ENCODE assay signal across 11 cellular contexts in the genomic region with DNA sequence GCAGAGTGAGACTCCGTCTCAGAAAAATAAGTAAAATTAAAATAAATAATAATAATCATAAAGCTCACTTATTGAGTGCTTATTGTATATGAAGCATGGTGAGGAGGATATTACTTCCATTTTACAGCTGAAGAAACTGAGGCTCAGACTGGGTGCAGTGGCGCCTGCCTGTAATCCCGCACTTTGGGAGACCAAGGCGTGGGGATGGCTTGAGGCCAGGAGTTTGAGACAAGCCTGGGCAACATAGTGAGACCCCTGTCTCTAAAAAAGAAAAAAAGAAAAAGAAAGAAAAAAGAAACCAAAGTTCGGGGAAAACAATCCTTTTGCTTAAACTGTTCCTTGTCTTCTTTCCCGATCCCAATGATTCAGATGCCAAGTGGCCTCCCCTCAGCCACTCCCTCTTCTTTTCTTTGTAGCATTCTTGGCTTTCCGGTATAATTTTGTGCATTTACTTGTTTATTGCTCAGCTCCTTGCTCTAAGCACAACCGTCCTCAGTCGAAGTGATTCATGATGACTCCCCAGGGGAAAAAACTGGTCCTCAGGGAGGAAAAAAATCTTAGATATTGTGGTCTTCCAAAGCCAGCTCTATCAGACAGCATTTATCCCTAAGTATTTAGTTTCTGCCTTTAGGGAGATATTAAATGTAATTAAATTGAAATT. TPM values are rescaled to one million over a fixed set of nuclear protein-coding genes. Genes with fewer than 3 reads are reported as not detected.
DNase-seq lines count a peak whose midpoint lies in the region; ATAC-seq, FAIRE-seq and TF ChIP-seq lines count a peak whose summit lies in the region.
"Had no signal": no experiment of that assay in that cellular context is flagged by ENCODE, and none has a peak within 500 bp of the region (broad histone marks: within the 10 kb centered on the region; RNA-seq: fewer than 3 reads in every experiment).

No MANE protein-coding gene starts in this region.

- H3K9ac ChIP-seq in kidney (ENCODE audit: low read length in 2 of 2), result no peak overlapping the region

- in situ Hi-C loops in brain microvascular endothelial cell (cut with HindIII; ENCODE audit: low pct_ligation_motif_present, low sequenced_read_pairs), result no loop called here

- no peak for FAIRE-seq in kidney (lab: Jason Lieb, UNC)

- peaks cover 13% of the 10 kb centered on the region for H3K27me3 Mint-ChIP-seq in HFFc6 (ENCODE audit: insufficient read depth)
- H3K27me3 Mint-ChIP-seq: activated naive CD4-positive, alpha-beta T cell treated with anti-CD3 and anti-CD28 coated beads, Interleukin-2, amount 50 U/mL, for 24 hours had no signal

- H3K4me3 ChIP-seq in brain microvascular endothelial cell (ENCODE audit: low read depth, low read length) (no peak overlapping the region), left lung (no peak overlapping the region), kidney (ENCODE audit: low read length in 2 of 2) (no peak overlapping the region)

- DNase-seq in A172 (ENCODE audit: low spot score) (peak; percentile 90), HFFc6 (peak; percentile 97), brain microvascular endothelial cell (peak; percentile 74), left lung (no peak), kidney (no peak), NCI-H2107 treated with DMSO at 0.1 percent for 48 hours (lab: John Stamatoyannopoulos, UW; ENCODE audit: unreplicated experiment) (no peak)

- H3K27me3 ChIP-seq in brain microvascular endothelial cell (replicated peaks), result no peaks in the 10 kb centered on the region
- H3K27me3 ChIP-seq in left lung, result no peaks in the 10 kb centered on the region
- H3K27me3 ChIP-seq: heart right ventricle, ovary had no signal

- TF ChIP-seq CTCF in HFFc6 (IDR thresholded peaks at IDR 0.05) (no peak), brain microvascular endothelial cell (IDR thresholded peaks at IDR 0.05; ENCODE audit: low read depth, low read length, missing control alignments) (no peak), left lung (IDR thresholded peaks at IDR 0.05) (no peak), kidney (IDR thresholded peaks at IDR 0.05; ENCODE audit: borderline replicate concordance, extremely low read depth, insufficient read depth) (no peak)

- intact Hi-C loops in left lung (cut with DNase I), result no loop called here
- intact Hi-C loops in kidney (cut with DNase I), result no loop called here

- H3K4me1 Mint-ChIP-seq in HFFc6 (ENCODE audit: low read depth), result peaks cover 24% of the 10 kb centered on the region

- ATAC-seq in left lung (peak; percentile 3), GM19452 (IDR thresholded peaks at IDR 0.05; ENCODE audit: unreplicated experiment) (no peak), GM18858 (IDR thresholded peaks at IDR 0.05; ENCODE audit: unreplicated experiment) (no peak)

- H3K27ac Mint-ChIP-seq in HFFc6, result peak overlapping the region; percentile 88

- peaks cover 18% of the 10 kb centered on the region for H3K36me3 Mint-ChIP-seq in HFFc6 (ENCODE audit: low read depth)

- H3K27ac ChIP-seq in brain microvascular endothelial cell (peak overlapping the region; percentile 10), left lung (peak overlapping the region in 1 of 2 donors; percentile 79), kidney (ENCODE audit: low read depth in 2 of 2, low read length in 2 of 2) (no peak overlapping the region)

- no peaks in the 10 kb centered on the region for H3K9me3 Mint-ChIP-seq in HFFc6
- H3K9me3 Mint-ChIP-seq: activated naive CD4-positive, alpha-beta T cell treated with anti-CD3 and anti-CD28 coated beads, Interleukin-2, amount 50 U/mL, for 24 hours had no signal

- H3K4me1 ChIP-seq in left lung, result peaks cover 19 to 53% of the 10 kb centered on the region in 2 donors
- peaks cover 0 to 9% of the 10 kb centered on the region in 2 donors for H3K4me1 ChIP-seq in kidney (ENCODE audit: control insufficient read depth in 1 of 2, insufficient read depth in 1 of 2, low read depth in 1 of 2, low read length in 2 of 2)

- H3K9me3 ChIP-seq in left lung (no peaks in the 10 kb centered on the region), kidney (ENCODE audit: control insufficient read depth in 1 of 2, low read length in 2 of 2) (no peaks in the 10 kb centered on the region)
- H3K9me3 ChIP-seq: heart right ventricle, ovary had no signal

- peaks cover 25% of the 10 kb centered on the region for H3K36me3 ChIP-seq in brain microvascular endothelial cell (replicated peaks)
- peaks cover 0 to 32% of the 10 kb centered on the region in 2 donors for H3K36me3 ChIP-seq in left lung
- peaks cover 0 to 17% of the 10 kb centered on the region in 2 donors for H3K36me3 ChIP-seq in kidney (ENCODE audit: control insufficient read depth in 1 of 2, insufficient read depth in 2 of 2, low read length in 2 of 2)
- H3K36me3 ChIP-seq: ovary had no signal

- peak overlapping the region; percentile 84 for H3K4me3 Mint-ChIP-seq in HFFc6

RNA-seq across cellular contexts. Expression of gene EIF3G, which starts 1.0 kb away (rescaled TPM):
- total RNA-seq in A172 (2014; rRNA removed; shearing (Covaris generic)), result 305 and 379 TPM in 2 replicates
- 100 to 1,000 TPM; 261 to 303 (median 279) TPM for total RNA-seq in HFFc6 (2021; fragmentation: NEBNext Ultra II Directional; extraction: Animal tissue kit (Norgen Biotek cat#: 25700))
- 100 to 1,000 TPM; 162 to 166 TPM for total RNA-seq in left lung
- 172 TPM for total RNA-seq in kidney
- 212 TPM for polyA plus RNA-seq in kidney (ENCODE audit: insufficient read depth, low read depth, low replicate concordance)

RNA-seq across cellular contexts. Expression of gene P2RY11, which starts 9.2 kb away (rescaled TPM):
- total RNA-seq in A172 (2014; rRNA removed; shearing (Covaris generic)), result 1.5 and 2.9 TPM in 2 replicates
- total RNA-seq in HFFc6 (2021; fragmentation: NEBNext Ultra II Directional; extraction: Animal tissue kit (Norgen Biotek cat#: 25700)), result 1 to 10 TPM; 4.5 to 9.9 (median 5.4) TPM
- total RNA-seq in left lung (10 to 100 TPM in 1 of 2 donors, 1 to 10 TPM in 1; 8.4 to 24.4 TPM), kidney (17.3 TPM)
- 3.7 TPM for polyA plus RNA-seq in kidney (ENCODE audit: insufficient read depth, low read depth, low replicate concordance)

RNA-seq across cellular contexts. Expression of gene PPAN, which starts 14.5 kb away (rescaled TPM):
- total RNA-seq in A172 (2014; rRNA removed; shearing (Covaris generic)), result 27.6 and 34.6 TPM in 2 replicates
- 10 to 100 TPM; 36.4 to 42.2 (median 41.0) TPM for total RNA-seq in HFFc6 (2021; fragmentation: NEBNext Ultra II Directional; extraction: Animal tissue kit (Norgen Biotek cat#: 25700))
- total RNA-seq in left lung (10 to 100 TPM; 23.4 to 49.8 TPM), kidney (43.2 TPM)
- 25.2 TPM for polyA plus RNA-seq in kidney (ENCODE audit: insufficient read depth, low read depth, low replicate concordance)

RNA-seq across cellular contexts. Expression of gene ANGPTL6, which starts 18.2 kb away (rescaled TPM):
- total RNA-seq in A172 (2014; rRNA removed; shearing (Covaris generic)), result 0.47 and 0.86 TPM in 2 replicates
- total RNA-seq in HFFc6 (2021; fragmentation: NEBNext Ultra II Directional; extraction: Animal tissue kit (Norgen Biotek cat#: 25700)), result under 1 TPM in 2 of 6 experiments, not detected in 4; 0.09 to 0.15 TPM
- under 1 TPM; 0.38 to 0.68 TPM for total RNA-seq in left lung
- 0.35 TPM for total RNA-seq in kidney
- 0.37 TPM for polyA plus RNA-seq in kidney (ENCODE audit: insufficient read depth, low read depth, low replicate concordance)

RNA-seq across cellular contexts. Expression of gene SHFL, which starts 34.6 kb away (rescaled TPM):
- total RNA-seq in A172 (2014; rRNA removed; shearing (Covaris generic)), result 16.5 and 20.4 TPM in 2 replicates
- 10 to 100 TPM; 16.9 to 26.2 (median 21.1) TPM for total RNA-seq in HFFc6 (2021; fragmentation: NEBNext Ultra II Directional; extraction: Animal tissue kit (Norgen Biotek cat#: 25700))
- 10 to 100 TPM; 30.9 to 38.8 TPM for total RNA-seq in left lung
- 42.5 TPM for total RNA-seq in kidney
- polyA plus RNA-seq in kidney (ENCODE audit: insufficient read depth, low read depth, low replicate concordance), result 36.4 TPM

Comparison
In these comparisons a context has a peak if more than half of its experiments do, and no peak if none do; other contexts are left out.
1. DNase-seq: peak in A172 (single experiment), HFFc6 (single experiment) and brain microvascular endothelial cell (single experiment); none in left lung (0 of 2), kidney (single experiment) and NCI-H2107 treated with DMSO at 0.1 percent for 48 hours (single experiment).